19 cellular contexts compared by ENCODE assay signal in genomic region chr3:194526164-194526563, GRCh38. TPM values are rescaled to one million over a fixed set of nuclear protein-coding genes. Genes with fewer than 3 reads are reported as not detected.
DNase-seq lines count a peak whose midpoint lies in the region; ATAC-seq, FAIRE-seq and TF ChIP-seq lines count a peak whose summit lies in the region.
"Had no signal": no experiment of that assay in that cellular context is flagged by ENCODE, and none has a peak within 500 bp of the region (broad histone marks: within the 10 kb centered on the region; RNA-seq: fewer than 3 reads in every experiment).

No MANE protein-coding gene starts in this region.

- no peak for TF ChIP-seq POLR2A in HepG2 (IDR thresholded peaks at IDR 0.05; ENCODE audit: insufficient read depth in 1 of 2, low read depth in 2 of 2, low read length in 2 of 2)
- TF ChIP-seq POLR2A in right lobe of liver (IDR thresholded peaks at IDR 0.05), result no peak

- DNase-seq in HepG2 (ENCODE audit: low spot score), result no peak
- no peak for DNase-seq in right lobe of liver
- no peak for DNase-seq in RWPE2 (ENCODE audit: low spot score)
- no peak for DNase-seq in keratinocyte (ENCODE audit: low read depth, low spot score)
- no peak for DNase-seq in GM19240 (ENCODE audit: insufficient read length, low spot score)
- no peak for DNase-seq in NCI-H2171 (lab: John Stamatoyannopoulos, UW)
- DNase-seq: COR-L47, DMS153, H7, MV-4-11, NCI-H1417, NCI-H2029, NCI-H510A, Right ventricle myocardium superior had no signal

- in situ Hi-C loops in HepG2 (cut with HindIII; ENCODE audit: extremely low pct_ligation_motif_present, low pct_unique_long_range_greater_than_20kb), result no loop called here

- H3K4me3 ChIP-seq in HepG2 (replicated peaks in 1 of 3; ENCODE audit: insufficient read depth in 1 of 3, low read depth in 2 of 3, low read length in 3 of 3), result no peak overlapping the region
- H3K4me3 ChIP-seq in right lobe of liver, result no peak overlapping the region
- H3K4me3 ChIP-seq in RWPE2 (ENCODE audit: severe bottlenecking), result no peak overlapping the region
- H3K4me3 ChIP-seq in keratinocyte (ENCODE audit: control insufficient read depth in 2 of 3, extremely low read depth in 1 of 3, insufficient read depth in 2 of 3, low read depth in 1 of 3, low read length in 3 of 3), result no peak overlapping the region

- TF ChIP-seq CTCF in HepG2 (CRISPR knock-in tag; IDR thresholded peaks at IDR 0.05) (no peak), right lobe of liver (IDR thresholded peaks at IDR 0.05) (no peak), RWPE2 (IDR thresholded peaks at IDR 0.05; ENCODE audit: poor library complexity, severe bottlenecking) (no peak), keratinocyte (optimal IDR thresholded peaks at IDR 0.05 in 1 of 3, IDR thresholded peaks at IDR 0.05 in 1 of 3, conservative IDR thresholded peaks at IDR 0.05 in 1 of 3; ENCODE audit: extremely low read depth in 1 of 3, insufficient read depth in 2 of 3, low read length in 3 of 3) (no peak)

- FAIRE-seq in HepG2 (lab: Jason Lieb, UNC) (peak; percentile 34), keratinocyte (lab: Jason Lieb, UNC) (no peak)
- FAIRE-seq: GM12892, HTR-8/SVneo had no signal

- H3K36me3 ChIP-seq in HepG2 (replicated peaks in 1 of 2; ENCODE audit: control insufficient read depth in 1 of 2, insufficient read depth in 2 of 2, low read length in 2 of 2), result no peaks in the 10 kb centered on the region
- no peaks in the 10 kb centered on the region for H3K36me3 ChIP-seq in right lobe of liver
- no peaks in the 10 kb centered on the region for H3K36me3 ChIP-seq in RWPE2 (ENCODE audit: low read depth)
- H3K36me3 ChIP-seq in keratinocyte (ENCODE audit: control insufficient read depth in 2 of 2, extremely low read depth in 1 of 2, insufficient read depth in 2 of 2, low read length in 2 of 2), result no peaks in the 10 kb centered on the region

- no peak overlapping the region for H2AFZ ChIP-seq in HepG2 (ENCODE audit: low read length)
- no peak overlapping the region for H2AFZ ChIP-seq in keratinocyte (ENCODE audit: control insufficient read depth, low read length)

- H3K79me2 ChIP-seq in HepG2 (ENCODE audit: insufficient read depth, low read length) (no peaks in the 10 kb centered on the region), keratinocyte (ENCODE audit: control insufficient read depth, insufficient read depth, low read length) (no peaks in the 10 kb centered on the region)

- H3K9me1 ChIP-seq in keratinocyte (ENCODE audit: control insufficient read depth, extremely low read depth, insufficient read depth, low read length), result no peaks in the 10 kb centered on the region

- no peaks in the 10 kb centered on the region for H3K27me3 ChIP-seq in HepG2 (ENCODE audit: control insufficient read depth in 1 of 2, insufficient read depth in 2 of 2, low read length in 2 of 2)
- no peaks in the 10 kb centered on the region for H3K27me3 ChIP-seq in right lobe of liver
- H3K27me3 ChIP-seq in RWPE2 (ENCODE audit: insufficient read depth, poor library complexity, severe bottlenecking), result no peaks in the 10 kb centered on the region
- no peaks in the 10 kb centered on the region for H3K27me3 ChIP-seq in keratinocyte (ENCODE audit: control insufficient read depth, extremely low read depth, insufficient read depth, low read length)

- H3K27ac ChIP-seq in HepG2 (ENCODE audit: extremely low read length, insufficient read depth, low read length) (no peak overlapping the region), right lobe of liver (no peak overlapping the region), RWPE2 (ENCODE audit: poor library complexity, severe bottlenecking) (peak overlapping the region; percentile 96), keratinocyte (ENCODE audit: control insufficient read depth, insufficient read depth, low read length) (peak overlapping the region; percentile 42)
- H3K27ac ChIP-seq: C4-2B had no signal

- TF ChIP-seq RAD21 in HepG2 (CRISPR knock-in tag; IDR thresholded peaks at IDR 0.05), result no peak

- dilution Hi-C loops in keratinocyte (cut with MboI; ENCODE audit: extremely low pct_ligation_motif_present, low sequenced_read_pairs), result no loop called here

- H3K9ac ChIP-seq in HepG2 (ENCODE audit: insufficient read depth, low read depth, low read length) (no peak overlapping the region), keratinocyte (ENCODE audit: control insufficient read depth, extremely low read depth, insufficient read depth, low read length) (no peak overlapping the region)

- intact Hi-C loops in HepG2 (cut with micrococcal nuclease; ENCODE audit: unreplicated experiment) (no loop called here), right lobe of liver (cut with DNase I) (no loop called here)

- POLR2A ChIA-PET in HepG2 (lab: Yijun Ruan, JAX), result no interaction called here

- H4K20me1 ChIP-seq in HepG2 (ENCODE audit: insufficient read depth, low read length) (no peaks in the 10 kb centered on the region), keratinocyte (ENCODE audit: control insufficient read depth, extremely low read depth, insufficient read depth, low read length) (no peaks in the 10 kb centered on the region)

- CTCF ChIA-PET in HepG2 (lab: Yijun Ruan, JAX; ENCODE audit: low intra/inter-chr PET ratio, low total read pairs), result no interaction called here

- H3K9me3 ChIP-seq in HepG2 (ENCODE audit: low read length), result no peaks in the 10 kb centered on the region
- no peaks in the 10 kb centered on the region for H3K9me3 ChIP-seq in right lobe of liver
- H3K9me3 ChIP-seq in RWPE2 (ENCODE audit: severe bottlenecking), result no peaks in the 10 kb centered on the region
- no peaks in the 10 kb centered on the region for H3K9me3 ChIP-seq in keratinocyte (ENCODE audit: control insufficient read depth, low read depth, low read length)

- H3K4me2 ChIP-seq in HepG2 (ENCODE audit: low read depth, low read length), result no peak overlapping the region
- peak overlapping the region; percentile 10 for H3K4me2 ChIP-seq in keratinocyte (ENCODE audit: control insufficient read depth, extremely low read depth, insufficient read depth, low read depth, low read length)

- no TSS peak for BruUV-seq in HepG2 (replicated peaks; lab: Mats Ljungman, UMichigan)

- ATAC-seq in HepG2, result no peak
- ATAC-seq in right lobe of liver, result no peak
- no peak for ATAC-seq in RWPE2 (ENCODE audit: low read depth)
- no peak for ATAC-seq in GM18519 (IDR thresholded peaks at IDR 0.05; ENCODE audit: low FRiP score, unreplicated experiment)
- ATAC-seq in HG03025 (IDR thresholded peaks at IDR 0.05; ENCODE audit: low FRiP score, unreplicated experiment), result no peak

- peaks cover 25% of the 10 kb centered on the region for H3K4me1 ChIP-seq in HepG2 (ENCODE audit: insufficient read depth, low read length)
- peaks cover 0 to 17% (median 8%) of the 10 kb centered on the region in 4 donors for H3K4me1 ChIP-seq in right lobe of liver
- peaks cover 18% of the 10 kb centered on the region for H3K4me1 ChIP-seq in RWPE2 (ENCODE audit: insufficient read depth, poor library complexity, severe bottlenecking)
- peaks cover 24% of the 10 kb centered on the region for H3K4me1 ChIP-seq in keratinocyte (ENCODE audit: control insufficient read depth, extremely low read depth, insufficient read depth, low read length)

- 86% methylated on average over 4 of the region's 4 CpGs for WGBS in HepG2 (ENCODE audit: low lambda C conversion rate)
- WGBS in right lobe of liver (ENCODE audit: insufficient coverage, low coverage, low lambda C conversion rate, missing lambda C conversion rate), result 80% methylated on average over 4 of the region's 4 CpGs

- TF ChIP-seq EP300 in HepG2 (IDR thresholded peaks at IDR 0.05; ENCODE audit: low read depth in 2 of 2, low read length in 2 of 2), result no peak
- TF ChIP-seq EP300 in HepG2 (CRISPR knock-in tag; IDR thresholded peaks at IDR 0.05; ENCODE audit: borderline replicate concordance), result no peak

TF ChIP-seq in HepG2, 621 proteins besides CTCF, POLR2A, EP300 and RAD21 (continues in another document):
- TF ChIP-seq ZNF430 (CRISPR knock-in tag; IDR thresholded peaks at IDR 0.05) (no peak), SP5 (CRISPR knock-in tag; IDR thresholded peaks at IDR 0.05; ENCODE audit: borderline replicate concordance, low read depth) (no peak)

RNA-seq across cellular contexts. Expression of gene ATP13A3, which starts 39.4 kb away (rescaled TPM):
- 80.8 and 82.6 TPM in 2 replicates for total RNA-seq in HepG2 (2016; rRNA removed; fragmentation: Illumina TruSeq; extraction: Trizol)
- total RNA-seq in HepG2 (2016; cell fraction: cytosol; rRNA removed; fragmentation: Illumina TruSeq; extraction: Trizol; ENCODE audit: low read depth), result 24.1 and 34.0 TPM in 2 replicates
- total RNA-seq in HepG2 (2016; cell fraction: insoluble cytoplasmic fraction; rRNA removed; fragmentation: Illumina TruSeq; extraction: Trizol), result 77.1 and 79.8 TPM in 2 replicates
- total RNA-seq in HepG2 (2016; cell fraction: membrane; rRNA removed; fragmentation: Illumina TruSeq; extraction: Trizol), result 63.8 and 77.4 TPM in 2 replicates
- 96.6 and 107 TPM in 2 replicates for total RNA-seq in HepG2 (2016; cell fraction: nucleus; rRNA removed; fragmentation: Illumina TruSeq; extraction: Trizol)
- polyA plus RNA-seq in HepG2 (2011; rRNA removed), result 34.8 and 44.9 TPM in 2 replicates
- polyA plus RNA-seq in HepG2 (2011; cell fraction: cytosol; rRNA removed), result 14.3 and 23.1 TPM in 2 replicates
- 23.0 and 36.3 TPM in 2 replicates for polyA plus RNA-seq in HepG2 (2011; cell fraction: nucleus; rRNA removed)
- 42.7 and 47.6 TPM in 2 replicates for polyA plus RNA-seq in HepG2 (2012)
- polyA plus RNA-seq in HepG2 (2016; cell fraction: cytosol; fragmentation: Illumina TruSeq; extraction: Trizol; ENCODE audit: low read depth), result 1.1 and 1.3 TPM in 2 replicates
- 25.7 and 29.2 TPM in 2 replicates for polyA plus RNA-seq in HepG2 (2016; cell fraction: insoluble cytoplasmic fraction; fragmentation: Illumina TruSeq; extraction: Trizol; ENCODE audit: low read depth)
- 7.0 and 8.6 TPM in 2 replicates for polyA plus RNA-seq in HepG2 (2016; cell fraction: membrane; fragmentation: Illumina TruSeq; extraction: Trizol; ENCODE audit: low read depth)
- polyA plus RNA-seq in HepG2 (2016; cell fraction: nucleus; fragmentation: Illumina TruSeq; extraction: Trizol; ENCODE audit: insufficient read depth, low read depth), result 50.7 and 55.8 TPM in 2 replicates
- 73.3 and 126 TPM in 2 replicates for polyA minus RNA-seq in HepG2 (2011; rRNA and poly(A)+ RNA removed; ENCODE audit: low replicate concordance)
- 74.1 and 95.7 TPM in 2 replicates for polyA minus RNA-seq in HepG2 (2011; cell fraction: cytosol; rRNA and poly(A)+ RNA removed)
- polyA minus RNA-seq in HepG2 (2011; cell fraction: nucleus; rRNA and poly(A)+ RNA removed), result 164 and 199 TPM in 2 replicates
- total RNA-seq in right lobe of liver, result 100 to 1,000 TPM; 109 to 172 (median 145) TPM
- polyA plus RNA-seq in keratinocyte, result 55.9 to 103 TPM (median 85.5 TPM) in 3 replicates
- polyA plus RNA-seq in keratinocyte (2011; ENCODE audit: low read depth), result 19.2 TPM
- 30.8 and 63.9 TPM in 2 replicates for polyA plus RNA-seq in keratinocyte (2011; cell fraction: cytosol; rRNA removed)
- 61.4 and 85.2 TPM in 2 replicates for polyA plus RNA-seq in keratinocyte (2011; cell fraction: nucleus; rRNA removed)
- polyA plus RNA-seq in keratinocyte (2012; ENCODE audit: low replicate concordance), result 31.5 and 54.5 TPM in 2 replicates
- 35.1 to 247 TPM (median 111 TPM) in 3 replicates for polyA minus RNA-seq in keratinocyte
- polyA minus RNA-seq in keratinocyte (2011; cell fraction: cytosol; rRNA and poly(A)+ RNA removed), result 64.3 TPM
- polyA minus RNA-seq in keratinocyte (2011; cell fraction: nucleus; rRNA and poly(A)+ RNA removed), result 121 and 234 TPM in 2 replicates

Comparison
In these comparisons a context has a peak if more than half of its experiments do, and no peak if none do; other contexts are left out.
1. H3K27ac ChIP-seq: peak in RWPE2 (single experiment) and keratinocyte (single experiment); none in HepG2 (single experiment) and right lobe of liver (0 of 3).